Comparison of ENCODE assay signal across 11 cellular contexts in the genomic region with DNA sequence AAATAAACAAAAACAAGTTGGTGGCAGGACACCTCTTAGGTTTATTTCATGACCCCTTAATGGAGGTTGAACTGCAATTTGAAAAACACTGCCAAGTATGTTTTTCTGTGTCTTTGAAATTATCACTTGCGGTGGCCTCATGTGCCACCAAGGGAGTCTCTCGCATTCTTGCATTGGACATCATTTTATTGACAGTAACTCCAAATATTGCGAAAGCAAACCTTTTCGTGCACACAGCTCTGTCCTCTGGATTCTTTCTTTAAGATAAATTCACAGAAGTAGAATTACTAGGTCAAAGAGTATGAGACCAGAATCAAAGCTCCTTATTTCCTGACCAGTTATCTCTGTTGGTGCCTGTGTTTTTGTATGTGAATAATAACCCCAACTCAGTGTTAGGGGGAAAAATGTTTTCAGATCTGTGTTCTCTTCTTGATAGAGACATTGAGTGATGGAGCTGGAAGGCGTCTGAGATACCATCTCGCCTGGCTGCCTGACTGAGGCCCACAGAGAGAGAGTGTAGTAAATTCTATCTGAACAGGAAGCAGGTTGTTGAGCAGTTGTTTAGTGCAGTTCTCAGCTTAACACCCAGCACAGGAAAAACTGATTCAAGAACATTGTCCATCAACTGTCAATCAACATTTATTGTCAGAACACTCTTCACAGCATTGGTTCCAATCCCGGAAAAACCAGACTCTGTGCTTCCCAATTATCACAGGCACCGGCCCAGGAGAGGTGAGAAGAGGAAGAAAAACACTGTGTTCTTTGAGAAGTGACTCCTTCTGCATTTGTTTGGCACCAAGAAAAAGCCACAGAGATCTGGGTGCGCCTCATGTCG. TPM values are rescaled to one million over a fixed set of nuclear protein-coding genes. Genes with fewer than 3 reads are reported as not detected.
DNase-seq lines count a peak whose midpoint lies in the region; ATAC-seq and TF ChIP-seq lines count a peak whose summit lies in the region.
"Had no signal": no experiment of that assay in that cellular context is flagged by ENCODE, and none has a peak within 500 bp of the region (broad histone marks: within the 10 kb centered on the region; RNA-seq: fewer than 3 reads in every experiment).

No MANE protein-coding gene starts in this region.

- H4K5ac ChIP-seq in H9 (ENCODE audit: insufficient read length, low read depth, low read length) = no peak overlapping the region

- H3K18ac ChIP-seq in H9 (ENCODE audit: insufficient read length, low read depth, low read length) = no peak overlapping the region

- no peak overlapping the region for H2BK12ac ChIP-seq in H9 (ENCODE audit: insufficient read length, low read depth, low read length)

- no peaks in the 10 kb centered on the region for H3K36me3 ChIP-seq in mucosa of rectum (ENCODE audit: control insufficient read depth in 2 of 2, insufficient read depth in 2 of 2, low read length in 2 of 2)
- H3K36me3 ChIP-seq: cardiac muscle cell had no signal

- H2BK20ac ChIP-seq in H9 (ENCODE audit: low read depth, low read length, poor library complexity, severe bottlenecking) = no peak overlapping the region

- H3K79me2 ChIP-seq in H9 (ENCODE audit: insufficient read depth, low read length) = no peaks in the 10 kb centered on the region

- no peak overlapping the region for H2BK15ac ChIP-seq in H9 (ENCODE audit: low read depth, low read length)

- intact Hi-C loops in CD4-positive, alpha-beta T cell (cut with DNase I, micrococcal nuclease) = loop anchor here in 1 of 2 experiments (1.0 to 5.0 kb wide), 4 partner anchors 14 to 65 kb away; no protein-coding TSS in a partner anchor

- peak; percentile 20 for ATAC-seq in CD4-positive, alpha-beta T cell (ENCODE audit: poor library complexity)
- ATAC-seq in activated T-cell treated with anti-CD3 and anti-CD28 coated beads, Interleukin-2, amount 50 U/mL, for 72 hours (replicated peaks in 1 of 2) = peak in 1 of 2 donors; percentile 22
- no peak for ATAC-seq in HG02852 (IDR thresholded peaks at IDR 0.05; ENCODE audit: unreplicated experiment)

- no peak overlapping the region for H3K4ac ChIP-seq in H9 (ENCODE audit: low read depth, low read length)

- no peak overlapping the region for H2AK5ac ChIP-seq in H9 (ENCODE audit: insufficient read length, low read length)

- peaks cover 86% of the 10 kb centered on the region for H3K4me1 Mint-ChIP-seq in CD4-positive, alpha-beta T cell (ENCODE audit: low read depth)
- H3K4me1 Mint-ChIP-seq in activated T-cell treated with anti-CD3 and anti-CD28 coated beads, Interleukin-2, amount 50 U/mL, for 72 hours (ENCODE audit: low read depth) = peaks cover 87% of the 10 kb centered on the region
- peaks cover 23 to 36% of the 10 kb centered on the region in 2 experiments for H3K4me1 Mint-ChIP-seq in H9

- no peaks in the 10 kb centered on the region for H3K23me2 ChIP-seq in H9 (ENCODE audit: insufficient read length, low read depth, low read length, poor library complexity, severe bottlenecking)

- H3T11ph ChIP-seq in H9 (ENCODE audit: low read length) = no peak overlapping the region

- no peaks in the 10 kb centered on the region for H3K9me3 ChIP-seq in CD4-positive, alpha-beta T cell (ENCODE audit: control insufficient read depth, low read length)
- H3K9me3 ChIP-seq in mucosa of rectum (ENCODE audit: control insufficient read depth in 2 of 2, low read length in 2 of 2) = no peaks in the 10 kb centered on the region
- no peaks in the 10 kb centered on the region for H3K9me3 ChIP-seq in H9 (ENCODE audit: control insufficient read depth, low read depth, low read length)

- H3K4me1 ChIP-seq in mucosa of rectum (ENCODE audit: control insufficient read depth in 2 of 2, insufficient read depth in 2 of 2, low read length in 2 of 2) (peaks cover 5 to 7% of the 10 kb centered on the region in 2 donors), H9 (ENCODE audit: insufficient read depth, low read length) (peaks cover 2% of the 10 kb centered on the region; the same call in 1 of the 2 replicates)

- H3K27ac ChIP-seq in CD4-positive, alpha-beta T cell (ENCODE audit: low read depth, low read length) = peak overlapping the region; percentile 97
- peak overlapping the region; percentile 30 to 63 for H3K27ac ChIP-seq in mucosa of rectum (ENCODE audit: low read depth in 2 of 2, low read length in 2 of 2)
- H3K27ac ChIP-seq in H9 (ENCODE audit: insufficient read length, low read depth, low read length) = no peak overlapping the region
- H3K27ac ChIP-seq: cardiac muscle cell had no signal

- H3K9me3 Mint-ChIP-seq in CD4-positive, alpha-beta T cell = no peaks in the 10 kb centered on the region
- no peaks in the 10 kb centered on the region for H3K9me3 Mint-ChIP-seq in activated T-cell treated with anti-CD3 and anti-CD28 coated beads, Interleukin-2, amount 50 U/mL, for 72 hours
- no peaks in the 10 kb centered on the region; a peak in 1 of 5 replicates for H3K9me3 Mint-ChIP-seq in H9

- no peak overlapping the region for H3K23ac ChIP-seq in H9 (ENCODE audit: insufficient read length, low read depth, low read length)

- H3K9ac ChIP-seq in mucosa of rectum (ENCODE audit: low read depth in 1 of 2, low read length in 2 of 2) (peak overlapping the region in 1 of 2 donors; percentile 41), H9 (ENCODE audit: extremely low read depth, insufficient read length, low read length) (no peak overlapping the region)

- no peaks in the 10 kb centered on the region for H4K20me1 ChIP-seq in H9 (ENCODE audit: control insufficient read depth, insufficient read depth, insufficient read length)

- peak overlapping the region; percentile 75 for H3K4me3 Mint-ChIP-seq in CD4-positive, alpha-beta T cell
- H3K4me3 Mint-ChIP-seq in activated T-cell treated with anti-CD3 and anti-CD28 coated beads, Interleukin-2, amount 50 U/mL, for 72 hours = peak overlapping the region; percentile 67 to 88
- H3K4me3 Mint-ChIP-seq in H9 = no peak overlapping the region

- H3K27me3 ChIP-seq in CD4-positive, alpha-beta T cell (ENCODE audit: control insufficient read depth, insufficient read depth, low read length) = no peaks in the 10 kb centered on the region
- no peaks in the 10 kb centered on the region for H3K27me3 ChIP-seq in mucosa of rectum (ENCODE audit: control insufficient read depth in 2 of 2, insufficient read depth in 2 of 2, low read length in 2 of 2)
- no peaks in the 10 kb centered on the region for H3K27me3 ChIP-seq in H9 (ENCODE audit: insufficient read depth, low read length)
- H3K27me3 ChIP-seq: cardiac muscle cell had no signal

- POLR2A ChIA-PET in CD4-positive, alpha-beta T cell (lab: Charles Lee) = interaction anchor here (0.8 to 10.6 kb wide), 13 partner anchors 10 to 317 kb away, joined by 3 to 330 read pairs (median 5); a partner anchor contains a TSS

- peaks cover 5% of the 10 kb centered on the region for H3K36me3 Mint-ChIP-seq in CD4-positive, alpha-beta T cell (ENCODE audit: low read depth)
- H3K36me3 Mint-ChIP-seq in activated T-cell treated with anti-CD3 and anti-CD28 coated beads, Interleukin-2, amount 50 U/mL, for 72 hours (ENCODE audit: insufficient read depth in 2 of 2) = peaks cover 3 to 5% of the 10 kb centered on the region in 2 donors
- no peaks in the 10 kb centered on the region for H3K36me3 Mint-ChIP-seq in H9 (ENCODE audit: insufficient read depth in 1 of 3, low read depth in 3 of 3)

- WGBS in H9 (ENCODE audit: extremely low coverage, insufficient read length, low lambda C conversion rate) = no CpG with 5 or more reads among the region's 10 CpGs

- no peak overlapping the region; the same call in 1 of the 2 replicates for H3K4me3 ChIP-seq in Jurkat, Clone E6-1 (ENCODE audit: low read length)
- H3K4me3 ChIP-seq in mucosa of rectum (ENCODE audit: low read length in 2 of 2) = no peak overlapping the region
- H3K4me3 ChIP-seq: cardiac muscle cell had no signal

- H3K79me1 ChIP-seq in H9 (ENCODE audit: insufficient read depth, low read depth, low read length, poor library complexity, severe bottlenecking) = no peaks in the 10 kb centered on the region

- H3K27me3 Mint-ChIP-seq in CD4-positive, alpha-beta T cell = no peaks in the 10 kb centered on the region
- H3K27me3 Mint-ChIP-seq in activated T-cell treated with anti-CD3 and anti-CD28 coated beads, Interleukin-2, amount 50 U/mL, for 72 hours (ENCODE audit: low read depth) = no peaks in the 10 kb centered on the region
- H3K27me3 Mint-ChIP-seq in H9 (ENCODE audit: low read depth) = peaks cover 26% of the 10 kb centered on the region

- H2AFZ ChIP-seq in H9 (ENCODE audit: low read length) = no peak overlapping the region

- peak in 7 of 10 experiments; percentile 32 to 50 (median 43) for DNase-seq in CD4-positive, alpha-beta T cell
- DNase-seq in Jurkat, Clone E6-1 (ENCODE audit: low read depth, low spot score) = peak; percentile 82
- no peak for DNase-seq in activated T-cell treated with anti-CD3 and anti-CD28 coated beads, Interleukin-2, amount 50 U/mL, for 72 hours
- no peak for DNase-seq in H9
- DNase-seq in mesenteric fat pad (ENCODE audit: low spot score) = no peak
- no peak for DNase-seq in DMS53 treated with DMSO at 0.1 percent for 48 hours (lab: John Stamatoyannopoulos, UW; ENCODE audit: unreplicated experiment)
- DNase-seq: NCI-H82; stimulated activated CD4-positive, alpha-beta T cell treated with anti-CD3 and anti-CD28 coated beads, Interleukin-12 subunit alpha, Interleukin-12 subunit beta, amount 100 ng/mL, for 4 hours had no signal

- no peak for TF ChIP-seq CTCF in CD4-positive, alpha-beta T cell (IDR thresholded peaks at IDR 0.05)
- TF ChIP-seq CTCF in H9 (conservative IDR thresholded peaks at IDR 0.05) = no peak

- no peak overlapping the region for H2BK120ac ChIP-seq in H9 (ENCODE audit: low read depth, low read length, poor library complexity, severe bottlenecking)

- CTCF ChIA-PET in CD4-positive, alpha-beta T cell (lab: Charles Lee) = interaction anchor here (1.0 to 10.5 kb wide), 8 partner anchors 9 to 190 kb away, joined by 3 to 101 read pairs (median 4); no protein-coding TSS in a partner anchor

- H3K14ac ChIP-seq in H9 (ENCODE audit: insufficient read depth, low read length) = no peak overlapping the region

- no peak overlapping the region for H4K8ac ChIP-seq in H9 (replicated peaks; ENCODE audit: insufficient read length, low read depth, low read length)

- no peak overlapping the region for H4K91ac ChIP-seq in H9 (ENCODE audit: insufficient read length, low read depth, low read length)

- no peak overlapping the region for H3K4me2 ChIP-seq in H9 (ENCODE audit: insufficient read depth, insufficient read length, low read length)

- no peak overlapping the region for H3K56ac ChIP-seq in H9 (ENCODE audit: insufficient read length, low read depth, low read length)

- no peak overlapping the region for H2BK5ac ChIP-seq in H9 (ENCODE audit: insufficient read length, low read length)

- peak overlapping the region; percentile 97 for H3K27ac Mint-ChIP-seq in CD4-positive, alpha-beta T cell
- H3K27ac Mint-ChIP-seq in activated T-cell treated with anti-CD3 and anti-CD28 coated beads, Interleukin-2, amount 50 U/mL, for 72 hours = peak overlapping the region; percentile 98
- no peak overlapping the region for H3K27ac Mint-ChIP-seq in H9

RNA-seq across cellular contexts. Expression of a gene that starts 2.2 kb away (rescaled TPM):
- 1 to 10 TPM; 7.3 to 8.0 TPM for total RNA-seq in CD4-positive, alpha-beta T cell
- polyA plus RNA-seq in Jurkat, Clone E6-1 (2012; ENCODE audit: insufficient read depth, insufficient read length) = 149 TPM
- total RNA-seq in activated T-cell treated with anti-CD3 and anti-CD28 coated beads, Interleukin-2, amount 50 U/mL, for 72 hours = 10 to 100 TPM; 32.2 to 36.4 TPM
- total RNA-seq in H9 (2021) (28.0 and 31.9 TPM in 2 replicates), mesenteric fat pad (14.6 TPM)

Comparison
In these comparisons a context has a peak if more than half of its experiments do, and no peak if none do; other contexts are left out.
1. DNase-seq: peak in CD4-positive, alpha-beta T cell (7 of 10) and Jurkat, Clone E6-1 (single experiment); none in activated T-cell treated with anti-CD3 and anti-CD28 coated beads, Interleukin-2, amount 50 U/mL, for 72 hours (0 of 2), H9 (single experiment), mesenteric fat pad (single experiment) and DMS53 treated with DMSO at 0.1 percent for 48 hours (single experiment).
2. H3K27ac Mint-ChIP-seq: peak in CD4-positive, alpha-beta T cell (single experiment) and activated T-cell treated with anti-CD3 and anti-CD28 coated beads, Interleukin-2, amount 50 U/mL, for 72 hours (single experiment); none in H9 (0 of 3).
3. H3K4me3 Mint-ChIP-seq: peak in CD4-positive, alpha-beta T cell (single experiment) and activated T-cell treated with anti-CD3 and anti-CD28 coated beads, Interleukin-2, amount 50 U/mL, for 72 hours (2 of 2); none in H9 (0 of 2).